In genomic region chr11:76830639-76831312, GRCh38 we compare ENCODE assay signal across 1 cellular context.
A peak's percentile ranks its signal among the peaks of the same experiment; 100 is the strongest.
TF ChIP-seq lines count a peak whose summit lies in the region.

No MANE protein-coding gene starts in this region.

TF ChIP-seq in SK-N-SH, 30 proteins besides CTCF, POLR2A, EP300 and RAD21 (continued from another document):
- TF ChIP-seq PBX3 (IDR thresholded peaks at IDR 0.05) (peak; percentile 49), YY1 (IDR thresholded peaks at IDR 0.05; ENCODE audit: low read depth) (no peak), TAF1 (IDR thresholded peaks at IDR 0.05; ENCODE audit: borderline replicate concordance, low read depth, low read length) (no peak), ELF1 (IDR thresholded peaks at IDR 0.05) (no peak), FOSL2 (IDR thresholded peaks at IDR 0.05; ENCODE audit: borderline replicate concordance, low read depth) (no peak), GATA2 (CRISPR knock-in tag; IDR thresholded peaks at IDR 0.05) (peak; percentile 69), FOXM1 (IDR thresholded peaks at IDR 0.05; ENCODE audit: low read depth) (no peak)
